In genomic region chr19:38405276-38405675, GRCh38 we compare ENCODE assay signal across 32 cellular contexts. TPM values are rescaled to one million over a fixed set of nuclear protein-coding genes. Genes with fewer than 3 reads are reported as not detected.
A peak's percentile ranks its signal among the peaks of the same experiment; 100 is the strongest.
DNase-seq lines count a peak whose midpoint lies in the region; ATAC-seq and TF ChIP-seq lines count a peak whose summit lies in the region.
"Had no signal": no experiment of that assay in that cellular context is flagged by ENCODE, and none has a peak within 500 bp of the region (broad histone marks: within the 10 kb centered on the region; RNA-seq: fewer than 3 reads in every experiment).

No MANE protein-coding gene starts in this region.

- CTCF ChIA-PET in activated naive CD4-positive, alpha-beta T cell treated with anti-CD3 and anti-CD28 coated beads for 36 hours (lab: Charles Lee): interaction anchor here (1.3 kb wide), 1 partner anchor 232 kb away, joined by 4 read pairs; no protein-coding TSS in a partner anchor

- no peak overlapping the region for H3K4me3 ChIP-seq in neutrophil (ENCODE audit: low read depth in 1 of 2, low read length in 1 of 2)
- H3K4me3 ChIP-seq: A549, cardiac muscle cell, coronary artery, GM12878, testis, uterus had no signal

- peak overlapping the region; percentile 61 for H3K27ac Mint-ChIP-seq in activated naive CD4-positive, alpha-beta T cell treated with anti-CD3 and anti-CD28 coated beads for 36 hours
- peak overlapping the region; percentile 74 for H3K27ac Mint-ChIP-seq in T-helper 17 cell
- H3K27ac Mint-ChIP-seq in immature natural killer cell: no peak overlapping the region
- H3K27ac Mint-ChIP-seq: stimulated activated naive B cell treated with anti-CD40 and anti-IgM and Interleukin-4, amounts not matched to agents 10 μg/mL and 1 μg/mL and 100 μg/mL, for 72 hours had no signal

- H3K4me1 ChIP-seq in neutrophil (ENCODE audit: control insufficient read depth in 1 of 2, insufficient read depth in 1 of 2, low read depth in 1 of 2, low read length in 1 of 2): peaks cover 24 to 26% of the 10 kb centered on the region in 2 experiments
- H3K4me1 ChIP-seq: BE2C, testis, uterus had no signal

- no peaks in the 10 kb centered on the region for H3K27me3 Mint-ChIP-seq in activated naive CD4-positive, alpha-beta T cell treated with anti-CD3 and anti-CD28 coated beads for 36 hours (ENCODE audit: low read depth)
- H3K27me3 Mint-ChIP-seq in T-helper 17 cell (no peaks in the 10 kb centered on the region), immature natural killer cell (ENCODE audit: low read depth in 3 of 3) (peaks cover 6 to 12% (median 12%) of the 10 kb centered on the region in 3 donors)

- peaks cover 15% of the 10 kb centered on the region for H3K36me3 Mint-ChIP-seq in activated naive CD4-positive, alpha-beta T cell treated with anti-CD3 and anti-CD28 coated beads for 36 hours (ENCODE audit: low read depth)
- H3K36me3 Mint-ChIP-seq in T-helper 17 cell (ENCODE audit: low read depth) (no peaks in the 10 kb centered on the region), immature natural killer cell (peaks cover 0 to 4% (median 4%) of the 10 kb centered on the region in 3 donors)

- TF ChIP-seq CTCF in neutrophil (IDR thresholded peaks at IDR 0.05): no peak

- no peaks in the 10 kb centered on the region for H3K9me3 Mint-ChIP-seq in activated naive CD4-positive, alpha-beta T cell treated with anti-CD3 and anti-CD28 coated beads for 36 hours
- H3K9me3 Mint-ChIP-seq in immature natural killer cell: no peaks in the 10 kb centered on the region
- H3K9me3 Mint-ChIP-seq: stimulated activated naive B cell treated with anti-CD40 and anti-IgM and Interleukin-4, amounts not matched to agents 10 μg/mL and 1 μg/mL and 100 μg/mL, for 72 hours had no signal

- ATAC-seq in T-helper 17 cell: no peak
- no peak for ATAC-seq in HG03159 (IDR thresholded peaks at IDR 0.05; ENCODE audit: unreplicated experiment)
- ATAC-seq: A549; esophagus mucosa; GM12878; HepG2; stimulated activated naive B cell treated with anti-CD40 and anti-IgM and Interleukin-4, amounts not matched to agents 10 μg/mL and 1 μg/mL and 100 μg/mL, for 72 hours had no signal

- H3K27ac ChIP-seq in neutrophil: peak overlapping the region; percentile 92
- H3K27ac ChIP-seq: A549, cardiac muscle cell, coronary artery, HL-60, testis, uterus had no signal

- DNase-seq in activated naive CD4-positive, alpha-beta T cell treated with anti-CD3 and anti-CD28 coated beads for 36 hours: no peak
- no peak for DNase-seq in activated naive CD4-positive, alpha-beta T cell treated with anti-CD3 and anti-CD28 coated beads, Interleukin-2, amount 50 U/mL, for 16 hours
- DNase-seq in T-helper 17 cell (no peak), immature natural killer cell (no peak), NCI-H2227 (lab: John Stamatoyannopoulos, UW; ENCODE audit: unreplicated experiment) (no peak)
- no peak for DNase-seq in stimulated activated CD4-positive, alpha-beta T cell treated with anti-CD3 and anti-CD28 coated beads, Interleukin-4, amount 100 ng/mL, for 24 hours
- DNase-seq: activated CD4-positive, alpha-beta T cell treated with anti-CD3 and anti-CD28 coated beads for 4 hours; activated effector memory CD4-positive, alpha-beta T cell treated with Interleukin-2 at 50 U/mL for 16 hours; BE2C; Calu3; foreskin melanocyte; hippocampal formation; NCI-H187 treated with DMSO at 0.1 percent for 48 hours; NCI-H69; nucleus accumbens; small intestine; stimulated activated naive B cell treated with anti-CD40 and anti-IgM and Interleukin-4, amounts not matched to agents 10 μg/mL and 1 μg/mL and 100 μg/mL, for 72 hours; testis; uterus had no signal

- intact Hi-C loops in activated naive CD4-positive, alpha-beta T cell treated with anti-CD3 and anti-CD28 coated beads for 36 hours (cut with micrococcal nuclease): loop anchor here (10.0 kb wide), 1 partner anchor 430 kb away; the partner anchor contains the start of gene ECH1

- peaks cover 56% of the 10 kb centered on the region for H3K36me3 ChIP-seq in neutrophil
- H3K36me3 ChIP-seq: BE2C, cardiac muscle cell, uterus had no signal

- peak overlapping the region; percentile 32 for H3K4me3 Mint-ChIP-seq in activated naive CD4-positive, alpha-beta T cell treated with anti-CD3 and anti-CD28 coated beads for 36 hours
- H3K4me3 Mint-ChIP-seq in T-helper 17 cell: peak overlapping the region; percentile 25
- H3K4me3 Mint-ChIP-seq in immature natural killer cell: peak overlapping the region in 4 of 5 donors; percentile 24 to 90 (median 38)

- H3K9me3 ChIP-seq in T-helper 17 cell (ENCODE audit: control insufficient read depth, low read length, poor library complexity, severe bottlenecking): no peaks in the 10 kb centered on the region
- no peaks in the 10 kb centered on the region for H3K9me3 ChIP-seq in neutrophil
- H3K9me3 ChIP-seq: A549, BE2C, testis, uterus had no signal

- peaks cover 15% of the 10 kb centered on the region for H3K4me1 Mint-ChIP-seq in activated naive CD4-positive, alpha-beta T cell treated with anti-CD3 and anti-CD28 coated beads for 36 hours (ENCODE audit: low read depth)
- H3K4me1 Mint-ChIP-seq in T-helper 17 cell (peaks cover 17% of the 10 kb centered on the region), immature natural killer cell (peaks cover 6 to 22% of the 10 kb centered on the region in 2 donors)

- H3K27me3 ChIP-seq in neutrophil: peaks cover 8% of the 10 kb centered on the region
- H3K27me3 ChIP-seq: BE2C, cardiac muscle cell, testis, uterus had no signal

RNA-seq across cellular contexts. Expression of gene FAM98C, which starts 2.4 kb away (rescaled TPM):
- 10 to 100 TPM; 21.5 to 27.0 TPM for total RNA-seq in activated naive CD4-positive, alpha-beta T cell treated with anti-CD3 and anti-CD28 coated beads for 36 hours
- 10 to 100 TPM; 29.2 to 31.9 TPM for total RNA-seq in T-helper 17 cell
- 10 to 100 TPM; 15.7 to 29.9 (median 18.5) TPM for polyA plus RNA-seq in immature natural killer cell

RNA-seq across cellular contexts. Expression of gene SPRED3, which starts 16.8 kb away (rescaled TPM):
- 1 to 10 TPM; 1.6 to 1.7 TPM for total RNA-seq in activated naive CD4-positive, alpha-beta T cell treated with anti-CD3 and anti-CD28 coated beads for 36 hours
- total RNA-seq in T-helper 17 cell: 1 to 10 TPM; 1.6 to 2.2 TPM
- not detected for polyA plus RNA-seq in immature natural killer cell

RNA-seq across cellular contexts. Expression of gene GGN, which starts 17.4 kb away (rescaled TPM):
- under 1 TPM; 0.26 to 0.40 TPM for total RNA-seq in activated naive CD4-positive, alpha-beta T cell treated with anti-CD3 and anti-CD28 coated beads for 36 hours
- not detected for total RNA-seq in T-helper 17 cell
- not detected for polyA plus RNA-seq in immature natural killer cell
- total RNA-seq: esophagus mucosa, GM12878, HepG2, liver, SK-MEL-5 had no signal
- polyA plus RNA-seq: GM12878, HepG2, liver had no signal

RNA-seq across cellular contexts. Expression of gene RASGRP4, which starts 20.7 kb away (rescaled TPM):
- under 1 TPM; 0.30 to 0.41 TPM for total RNA-seq in activated naive CD4-positive, alpha-beta T cell treated with anti-CD3 and anti-CD28 coated beads for 36 hours
- 1 to 10 TPM; 1.6 to 2.8 TPM for total RNA-seq in T-helper 17 cell
- polyA plus RNA-seq in immature natural killer cell: under 1 TPM in 2 of 3 donors, not detected in 1; 0.20 to 0.78 TPM
- total RNA-seq: Calu3, HepG2, LHCN-M2, SK-MEL-5 had no signal
- polyA plus RNA-seq: HepG2 had no signal

RNA-seq across cellular contexts. Expression of gene RYR1, which starts 28.2 kb away (rescaled TPM):
- total RNA-seq in activated naive CD4-positive, alpha-beta T cell treated with anti-CD3 and anti-CD28 coated beads for 36 hours: 1 to 10 TPM in 1 of 2 experiments, under 1 TPM in 1; 0.96 to 1.6 TPM
- 1 to 10 TPM; 1.3 to 3.1 TPM for total RNA-seq in T-helper 17 cell
- polyA plus RNA-seq in immature natural killer cell: under 1 TPM in 1 of 3 donors, not detected in 2; 0.04 TPM
- total RNA-seq: H4, HepG2 had no signal

Comparison
In these comparisons a context has a peak if more than half of its experiments do, and no peak if none do; other contexts are left out.
1. H3K27ac Mint-ChIP-seq: peak in activated naive CD4-positive, alpha-beta T cell treated with anti-CD3 and anti-CD28 coated beads for 36 hours (single experiment) and T-helper 17 cell (single experiment); none in immature natural killer cell (0 of 6).
2. Peak in every context shown above with its lines, with median percentiles within 50 percentile points of each other: H3K4me3 Mint-ChIP-seq.